ENCODE assay signal across 19 cellular contexts in the genomic region with DNA sequence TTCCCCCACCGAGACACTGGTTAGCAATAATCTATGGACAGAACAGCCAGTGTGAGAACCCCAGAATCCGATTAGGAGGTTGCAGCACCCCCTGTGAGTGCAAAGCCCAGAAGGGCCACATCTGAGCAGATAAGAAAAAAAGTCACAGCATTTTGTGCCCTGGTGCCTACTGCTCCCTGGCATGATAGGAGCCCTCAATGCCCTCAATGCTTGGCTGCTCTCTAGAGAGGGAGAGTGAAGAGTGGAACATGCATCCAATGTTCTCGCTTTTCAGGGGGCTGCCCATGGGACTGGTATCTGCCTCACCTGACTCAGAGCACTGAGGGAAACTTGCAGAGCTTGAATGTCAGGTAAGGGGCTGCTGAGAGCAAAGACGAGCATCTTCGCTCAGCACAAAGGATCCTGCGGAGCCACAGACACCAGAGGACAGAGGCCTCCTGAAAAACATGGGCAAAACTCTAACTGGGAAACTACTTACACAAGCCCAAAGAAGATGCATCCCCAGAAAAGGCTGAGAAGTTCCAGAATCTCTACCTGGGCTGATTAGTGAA.
DNase-seq lines count a peak whose midpoint lies in the region; ATAC-seq and TF ChIP-seq lines count a peak whose summit lies in the region.
"Had no signal": no experiment of that assay in that cellular context is flagged by ENCODE, and none has a peak within 500 bp of the region (broad histone marks: within the 10 kb centered on the region; RNA-seq: fewer than 3 reads in every experiment).

No MANE protein-coding gene starts in this region.

- H3K27ac ChIP-seq in ACC112 (ENCODE audit: low read depth, low read length) (peak overlapping the region; percentile 62), H9 (ENCODE audit: insufficient read length, low read depth, low read length) (no peak overlapping the region), SJSA1 (peak overlapping the region; percentile 31; the same call in 1 of the 2 replicates)

- H3K79me1 ChIP-seq in H9 (ENCODE audit: insufficient read depth, low read depth, low read length, poor library complexity, severe bottlenecking), result no peaks in the 10 kb centered on the region

- no peak overlapping the region for H3K56ac ChIP-seq in H9 (ENCODE audit: insufficient read length, low read depth, low read length)

- peak overlapping the region; percentile 30 to 37; a peak in 3 of 5 replicates for H3K4me3 Mint-ChIP-seq in H9
- H3K4me3 Mint-ChIP-seq: CD4-positive, CD25-positive, alpha-beta regulatory T cell; T-helper 1 cell treated with Interleukin-12 subunit alpha and Interleukin-12 subunit beta and Interleukin-4 antibody, amounts not matched to agents 30 μg/mL and 1 μg/mL, for 36 hours had no signal

- H3K9ac ChIP-seq in H9 (ENCODE audit: extremely low read depth, insufficient read length, low read length), result no peak overlapping the region

- peaks cover 9 to 17% of the 10 kb centered on the region in 2 experiments for H3K9me3 Mint-ChIP-seq in H9
- H3K9me3 Mint-ChIP-seq: T-helper 1 cell treated with Interleukin-12 subunit alpha and Interleukin-12 subunit beta and Interleukin-4 antibody, amounts not matched to agents 30 μg/mL and 1 μg/mL, for 36 hours had no signal

- peak overlapping the region; percentile 17 for H2BK5ac ChIP-seq in H9 (ENCODE audit: insufficient read length, low read length)

- no peak overlapping the region for H4K5ac ChIP-seq in H9 (ENCODE audit: insufficient read length, low read depth, low read length)

- ATAC-seq in HG02759 (IDR thresholded peaks at IDR 0.05; ENCODE audit: unreplicated experiment) (no peak), GM18520 (IDR thresholded peaks at IDR 0.05; ENCODE audit: unreplicated experiment) (no peak)
- ATAC-seq: Panc1 had no signal

- no peak overlapping the region; the same call in 1 of the 2 replicates for H3K14ac ChIP-seq in H9 (ENCODE audit: insufficient read depth, low read length)

- no peak overlapping the region for H2BK15ac ChIP-seq in H9 (ENCODE audit: low read depth, low read length)

- H3K27me3 ChIP-seq in ACC112 (ENCODE audit: insufficient read depth, low read length), result no peaks in the 10 kb centered on the region
- H3K27me3 ChIP-seq in H9 (ENCODE audit: insufficient read depth, low read length), result no peaks in the 10 kb centered on the region
- no peaks in the 10 kb centered on the region for H3K27me3 ChIP-seq in SJSA1 (replicated peaks)

- no peaks in the 10 kb centered on the region for H3K9me3 ChIP-seq in H9 (ENCODE audit: control insufficient read depth, low read depth, low read length)
- H3K9me3 ChIP-seq in SJSA1 (replicated peaks), result peaks cover 5% of the 10 kb centered on the region; the same call in 1 of the 2 replicates

- H3K36me3 ChIP-seq in ACC112 (ENCODE audit: insufficient read depth, low read length) (no peaks in the 10 kb centered on the region), SJSA1 (no peaks in the 10 kb centered on the region)

- peak overlapping the region; percentile 37 for H3K4me2 ChIP-seq in H9 (ENCODE audit: insufficient read depth, insufficient read length, low read length)

- no peak overlapping the region for H3K4ac ChIP-seq in H9 (ENCODE audit: low read depth, low read length)

- no peak overlapping the region for H2BK120ac ChIP-seq in H9 (ENCODE audit: low read depth, low read length, poor library complexity, severe bottlenecking)

- no peak overlapping the region for H3K18ac ChIP-seq in H9 (ENCODE audit: insufficient read length, low read depth, low read length)

- no peak for TF ChIP-seq CTCF in H9 (conservative IDR thresholded peaks at IDR 0.05)

- no peaks in the 10 kb centered on the region for H3K79me2 ChIP-seq in ACC112 (ENCODE audit: control insufficient read depth, insufficient read depth, low read length, unreplicated experiment)
- peaks cover 6% of the 10 kb centered on the region; the same call in 1 of the 2 replicates for H3K79me2 ChIP-seq in H9 (ENCODE audit: insufficient read depth, low read length)

- H2BK12ac ChIP-seq in H9 (ENCODE audit: insufficient read length, low read depth, low read length), result no peak overlapping the region

- H3K23ac ChIP-seq in H9 (ENCODE audit: insufficient read length, low read depth, low read length), result no peak overlapping the region

- H3K27ac Mint-ChIP-seq in H9, result peak overlapping the region; percentile 17 to 71 (median 39); a peak in 4 of 7 replicates
- H3K27ac Mint-ChIP-seq: CD4-positive, CD25-positive, alpha-beta regulatory T cell; T-helper 1 cell treated with Interleukin-12 subunit alpha and Interleukin-12 subunit beta and Interleukin-4 antibody, amounts not matched to agents 30 μg/mL and 1 μg/mL, for 36 hours had no signal

- H3K4me1 ChIP-seq in ACC112 (ENCODE audit: control insufficient read depth, insufficient read depth, low read length, unreplicated experiment), result peaks cover 37% of the 10 kb centered on the region
- peaks cover 19% of the 10 kb centered on the region; the same call in 1 of the 2 replicates for H3K4me1 ChIP-seq in H9 (ENCODE audit: insufficient read depth, low read length)
- H3K4me1 ChIP-seq in SJSA1 (replicated peaks), result peaks cover 32% of the 10 kb centered on the region

- DNase-seq in H9, result no peak
- no peak for DNase-seq in SJSA1 (ENCODE audit: low read depth in 1 of 2, low spot score in 2 of 2)
- peak; percentile 10 for DNase-seq in iPS-NIHi7 (ENCODE audit: extremely low spot score)
- no peak for DNase-seq in CD1c-positive myeloid dendritic cell (ENCODE audit: extremely low spot score)
- DNase-seq in stimulated activated CD8-positive, alpha-beta memory T cell treated with anti-CD3 and anti-CD28 coated beads, Interleukin-4, amount 100 ng/mL, for 48 hours, result no peak
- DNase-seq: CD4-positive, CD25-positive, alpha-beta regulatory T cell; DND-41; KG1; NCI-H1092 treated with DMSO at 0.1 percent for 48 hours; NCI-H1694; NCI-H2107; NCI-H226; NCI-H69; Right ventricle myocardium superior had no signal

- no peak overlapping the region for H4K8ac ChIP-seq in H9 (replicated peaks; ENCODE audit: insufficient read length, low read depth, low read length)

- peak overlapping the region; percentile 39 for H2AFZ ChIP-seq in ACC112 (ENCODE audit: low read length, unreplicated experiment)
- H2AFZ ChIP-seq in H9 (ENCODE audit: low read length), result no peak overlapping the region

- WGBS in H9 (ENCODE audit: extremely low coverage, insufficient read length, low lambda C conversion rate), result no CpG with 5 or more reads among the region's 6 CpGs

- H3T11ph ChIP-seq in H9 (ENCODE audit: low read length), result no peak overlapping the region

- H3K4me1 Mint-ChIP-seq in H9, result peaks cover 83 to 89% of the 10 kb centered on the region in 2 experiments

- H2AK5ac ChIP-seq in H9 (ENCODE audit: insufficient read length, low read length), result no peak overlapping the region

- H2BK20ac ChIP-seq in H9 (ENCODE audit: low read depth, low read length, poor library complexity, severe bottlenecking), result no peak overlapping the region

- no peaks in the 10 kb centered on the region for H4K20me1 ChIP-seq in H9 (ENCODE audit: control insufficient read depth, insufficient read depth, insufficient read length)

- no peak overlapping the region for H3K4me3 ChIP-seq in ACC112 (ENCODE audit: low read depth, low read length)
- no peak overlapping the region for H3K4me3 ChIP-seq in SJSA1

- H4K91ac ChIP-seq in H9 (ENCODE audit: insufficient read length, low read depth, low read length), result no peak overlapping the region

- H3K36me3 Mint-ChIP-seq in H9 (ENCODE audit: insufficient read depth in 1 of 3, low read depth in 3 of 3), result peaks cover 5 to 10% (median 8%) of the 10 kb centered on the region in 3 experiments
- H3K36me3 Mint-ChIP-seq: CD4-positive, CD25-positive, alpha-beta regulatory T cell had no signal

- H3K23me2 ChIP-seq in H9 (ENCODE audit: insufficient read length, low read depth, low read length, poor library complexity, severe bottlenecking), result peaks cover 5% of the 10 kb centered on the region

- H3K27me3 Mint-ChIP-seq in H9 (ENCODE audit: low read depth), result no peaks in the 10 kb centered on the region
